In the genomic region with DNA sequence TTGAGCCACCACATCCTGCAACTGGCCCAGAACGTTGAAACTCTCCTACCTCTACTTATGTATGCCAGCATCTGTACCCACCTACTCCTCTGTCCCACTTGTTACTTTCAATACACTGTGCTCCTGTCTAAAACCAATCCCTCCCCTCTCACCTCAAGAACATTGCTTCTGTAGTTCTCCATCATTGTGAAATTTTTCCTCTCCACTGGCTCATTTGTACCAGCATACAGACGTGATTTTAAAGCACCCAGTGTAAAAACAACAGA, we compare ENCODE assay signal across 9 cellular contexts. TPM values are rescaled to one million over a fixed set of nuclear protein-coding genes. Genes with fewer than 3 reads are reported as not detected.
DNase-seq lines count a peak whose midpoint lies in the region; ATAC-seq and TF ChIP-seq lines count a peak whose summit lies in the region.
"Had no signal": no experiment of that assay in that cellular context is flagged by ENCODE, and none has a peak within 500 bp of the region (broad histone marks: within the 10 kb centered on the region; RNA-seq: fewer than 3 reads in every experiment).

No MANE protein-coding gene starts in this region.

- no peak for TF ChIP-seq CTCF in GM12865 (IDR thresholded peaks at IDR 0.05; ENCODE audit: insufficient read depth, low read depth, low read length, missing control alignments)

- H3K27me3 ChIP-seq in MG63 = no peaks in the 10 kb centered on the region

- H3K36me3 Mint-ChIP-seq in central memory CD8-positive, alpha-beta T cell (ENCODE audit: insufficient read depth) = no peaks in the 10 kb centered on the region

- H3K36me3 ChIP-seq in MG63 = no peaks in the 10 kb centered on the region

- no peak overlapping the region for H3K4me3 ChIP-seq in GM12865 (ENCODE audit: low read depth, low read length)
- H3K4me3 ChIP-seq in MG63 = no peak overlapping the region

- peaks cover 19% of the 10 kb centered on the region for H3K4me1 Mint-ChIP-seq in central memory CD8-positive, alpha-beta T cell

- H3K9me3 ChIP-seq in MG63 = no peaks in the 10 kb centered on the region

- peak; percentile 18 for ATAC-seq in GM19468 (IDR thresholded peaks at IDR 0.05; ENCODE audit: extremely low read depth, unreplicated experiment)
- ATAC-seq in HG03103 (IDR thresholded peaks at IDR 0.05; ENCODE audit: low read depth, unreplicated experiment) = peak; percentile 24
- peak; percentile 50 for ATAC-seq in central memory CD8-positive, alpha-beta T cell (replicated peaks; ENCODE audit: extremely low read depth, poor library complexity, severe bottlenecking)

- H3K27ac Mint-ChIP-seq in central memory CD8-positive, alpha-beta T cell (ENCODE audit: low read depth) = peak overlapping the region; percentile 47

- DNase-seq in GM12865 (ENCODE audit: low read depth) = peak; percentile 20
- no peak for DNase-seq in central memory CD8-positive, alpha-beta T cell (ENCODE audit: low spot score in 2 of 2)
- no peak for DNase-seq in NCI-H1048 (lab: John Stamatoyannopoulos, UW)
- no peak for DNase-seq in NCI-H345 (lab: John Stamatoyannopoulos, UW)
- no peak for DNase-seq in MG63
- DNase-seq in midbrain (lab: John Stamatoyannopoulos, UW) = no peak
- DNase-seq: DMS79 treated with DMSO at 0.1 percent for 48 hours had no signal

- H3K27me3 Mint-ChIP-seq in central memory CD8-positive, alpha-beta T cell = no peaks in the 10 kb centered on the region

- H3K4me3 Mint-ChIP-seq in central memory CD8-positive, alpha-beta T cell = peak overlapping the region; percentile 6

- H3K9me3 Mint-ChIP-seq in central memory CD8-positive, alpha-beta T cell = no peaks in the 10 kb centered on the region

RNA-seq across cellular contexts. Expression of gene USO1, which starts 25.5 kb away (rescaled TPM):
- total RNA-seq in MG63 (2014; rRNA removed; shearing (Covaris generic); ENCODE audit: low replicate concordance) = 21.8 and 26.5 TPM in 2 replicates

RNA-seq across cellular contexts. Expression of gene G3BP2, which starts 25.7 kb away (rescaled TPM):
- total RNA-seq in MG63 (2014; rRNA removed; shearing (Covaris generic); ENCODE audit: low replicate concordance) = 21.3 and 41.9 TPM in 2 replicates
